In genomic region chr2:257429-257828, GRCh38 we compare ENCODE assay signal across 1 cellular context.
TF ChIP-seq lines count a peak whose summit lies in the region.

No MANE protein-coding gene starts in this region.

TF ChIP-seq in HepG2, 621 proteins besides CTCF, POLR2A, EP300 and RAD21:
- 0 out of 2 replicates have a peak, but pooled peaks have one; percentile 3 for TF ChIP-seq THAP11 (CRISPR knock-in tag; IDR thresholded peaks at IDR 0.05)
- no peak for TF ChIP-seq ZNF790 (CRISPR knock-in tag; IDR thresholded peaks at IDR 0.05; ENCODE audit: borderline replicate concordance)
- TF ChIP-seq ZFAT (CRISPR knock-in tag; conservative IDR thresholded peaks at IDR 0.05), result no peak
- TF ChIP-seq ZBTB7A (CRISPR knock-in tag; IDR thresholded peaks at IDR 0.05), result no peak
- TF ChIP-seq NFKBIZ (CRISPR knock-in tag; IDR thresholded peaks at IDR 0.05), result no peak
- TF ChIP-seq, protein P1, sequence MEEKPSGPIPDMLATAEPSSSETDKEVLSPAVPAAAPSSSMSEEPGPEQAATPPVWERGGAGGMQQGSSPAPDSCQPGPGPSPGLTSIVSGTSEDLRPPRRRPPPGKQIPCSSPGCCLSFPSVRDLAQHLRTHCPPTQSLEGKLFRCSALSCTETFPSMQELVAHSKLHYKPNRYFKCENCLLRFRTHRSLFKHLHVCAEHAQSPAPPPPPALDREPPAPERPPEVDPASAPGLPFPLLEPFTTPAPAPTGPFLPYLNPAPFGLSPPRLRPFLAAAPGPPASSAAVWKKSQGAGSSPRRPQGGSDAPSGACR (CRISPR knock-in tag; IDR thresholded peaks at IDR 0.05), result no peak
TF ChIP-seq in HepG2: peak in this region for 1.
